Comparison of ENCODE assay signal across 1 cellular context in the genomic region with DNA sequence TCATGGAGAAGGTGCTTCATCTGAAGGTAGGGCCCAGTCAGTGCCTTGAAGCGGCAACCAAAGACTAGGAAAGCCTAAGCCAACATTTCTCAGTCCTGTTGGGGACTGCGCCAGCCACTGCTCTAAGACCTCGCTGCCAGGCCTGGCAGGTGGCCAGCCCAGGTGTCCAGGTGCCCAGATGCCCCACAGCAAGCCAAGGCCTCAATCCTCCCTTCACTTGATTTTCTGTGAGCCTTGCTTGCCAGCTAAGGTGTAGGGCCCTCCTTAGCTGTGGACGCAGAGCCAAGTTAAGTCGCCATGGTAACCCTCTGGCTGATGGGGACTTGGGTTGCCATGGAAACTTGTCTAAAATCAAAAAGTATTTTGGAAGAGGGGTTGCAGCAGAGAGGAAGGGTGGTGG.
TF ChIP-seq lines count a peak whose summit lies in the region.

No MANE protein-coding gene starts in this region.

TF ChIP-seq in GM23338, 12 proteins besides CTCF, POLR2A, EP300 and RAD21 (continued from another document):
- TF ChIP-seq, protein P1, sequence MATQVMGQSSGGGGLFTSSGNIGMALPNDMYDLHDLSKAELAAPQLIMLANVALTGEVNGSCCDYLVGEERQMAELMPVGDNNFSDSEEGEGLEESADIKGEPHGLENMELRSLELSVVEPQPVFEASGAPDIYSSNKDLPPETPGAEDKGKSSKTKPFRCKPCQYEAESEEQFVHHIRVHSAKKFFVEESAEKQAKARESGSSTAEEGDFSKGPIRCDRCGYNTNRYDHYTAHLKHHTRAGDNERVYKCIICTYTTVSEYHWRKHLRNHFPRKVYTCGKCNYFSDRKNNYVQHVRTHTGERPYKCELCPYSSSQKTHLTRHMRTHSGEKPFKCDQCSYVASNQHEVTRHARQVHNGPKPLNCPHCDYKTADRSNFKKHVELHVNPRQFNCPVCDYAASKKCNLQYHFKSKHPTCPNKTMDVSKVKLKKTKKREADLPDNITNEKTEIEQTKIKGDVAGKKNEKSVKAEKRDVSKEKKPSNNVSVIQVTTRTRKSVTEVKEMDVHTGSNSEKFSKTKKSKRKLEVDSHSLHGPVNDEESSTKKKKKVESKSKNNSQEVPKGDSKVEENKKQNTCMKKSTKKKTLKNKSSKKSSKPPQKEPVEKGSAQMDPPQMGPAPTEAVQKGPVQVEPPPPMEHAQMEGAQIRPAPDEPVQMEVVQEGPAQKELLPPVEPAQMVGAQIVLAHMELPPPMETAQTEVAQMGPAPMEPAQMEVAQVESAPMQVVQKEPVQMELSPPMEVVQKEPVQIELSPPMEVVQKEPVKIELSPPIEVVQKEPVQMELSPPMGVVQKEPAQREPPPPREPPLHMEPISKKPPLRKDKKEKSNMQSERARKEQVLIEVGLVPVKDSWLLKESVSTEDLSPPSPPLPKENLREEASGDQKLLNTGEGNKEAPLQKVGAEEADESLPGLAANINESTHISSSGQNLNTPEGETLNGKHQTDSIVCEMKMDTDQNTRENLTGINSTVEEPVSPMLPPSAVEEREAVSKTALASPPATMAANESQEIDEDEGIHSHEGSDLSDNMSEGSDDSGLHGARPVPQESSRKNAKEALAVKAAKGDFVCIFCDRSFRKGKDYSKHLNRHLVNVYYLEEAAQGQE (IDR thresholded peaks at IDR 0.05; ENCODE audit: unreplicated experiment), result no peak
- TF ChIP-seq NANOG (IDR thresholded peaks at IDR 0.05; ENCODE audit: borderline replicate concordance), result no peak
